Comparison of ENCODE assay signal across 15 cellular contexts in the genomic region with DNA sequence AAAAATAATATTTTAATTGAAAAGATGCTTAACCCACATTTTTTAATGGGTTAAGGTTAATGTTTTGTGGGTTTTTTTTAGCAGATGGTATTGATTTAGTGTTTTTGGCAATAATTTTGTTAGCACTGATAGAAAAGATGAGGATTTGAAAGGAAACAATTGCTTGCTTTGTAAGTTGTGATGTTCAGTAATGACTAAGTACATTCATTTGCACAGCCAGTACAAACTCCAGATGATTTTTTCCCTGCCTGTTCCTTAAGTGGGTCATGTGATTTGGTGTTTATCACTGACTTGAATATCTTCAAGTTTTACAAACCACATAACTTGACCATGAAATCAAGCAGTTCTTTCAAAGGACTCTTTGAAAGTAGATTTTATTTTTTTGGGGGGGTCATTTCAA. TPM values are rescaled to one million over a fixed set of nuclear protein-coding genes. Genes with fewer than 3 reads are reported as not detected.
DNase-seq lines count a peak whose midpoint lies in the region; ATAC-seq, FAIRE-seq and TF ChIP-seq lines count a peak whose summit lies in the region.
"Had no signal": no experiment of that assay in that cellular context is flagged by ENCODE, and none has a peak within 500 bp of the region (broad histone marks: within the 10 kb centered on the region; RNA-seq: fewer than 3 reads in every experiment).

No MANE protein-coding gene starts in this region.

- H3K9me3 Mint-ChIP-seq in activated naive CD4-positive, alpha-beta T cell treated with anti-CD3 and anti-CD28 coated beads, Interleukin-2, amount 50 U/mL, for 72 hours: no peaks in the 10 kb centered on the region
- H3K9me3 Mint-ChIP-seq: CD8-positive, alpha-beta T cell; T-helper 2 cell treated with Interferon-gamma antibody and Interleukin-4, amounts not matched to agents 5 μg/mL and 100 μg/mL, for 36 hours had no signal

- TF ChIP-seq CTCF in D721Med (IDR thresholded peaks at IDR 0.05; ENCODE audit: insufficient read depth, missing control alignments) (no peak), fibroblast of villous mesenchyme (IDR thresholded peaks at IDR 0.05; ENCODE audit: insufficient read depth, low read depth, low read length) (no peak)

- peak; percentile 80 for ATAC-seq in SK-N-SH treated with all-trans-retinoic acid at 6 μM for 48 hours
- ATAC-seq in activated naive CD4-positive, alpha-beta T cell treated with anti-CD3 and anti-CD28 coated beads, Interleukin-2, amount 50 U/mL, for 72 hours: no peak
- ATAC-seq: CD8-positive, alpha-beta T cell had no signal

- FAIRE-seq in D721Med (lab: Jason Lieb, UNC): peak; percentile 58
- FAIRE-seq: RCC 7860 had no signal

- DNase-seq in D721Med (ENCODE audit: insufficient read length, low spot score) (no peak), fibroblast of villous mesenchyme (ENCODE audit: low read depth) (peak; percentile 77), renal cortical epithelial cell (ENCODE audit: low read depth) (peak; percentile 77), DMS153 (lab: John Stamatoyannopoulos, UW) (no peak), inferior parietal cortex (ENCODE audit: extremely low spot score) (no peak), T1000 (lab: John Stamatoyannopoulos, UW) (no peak)
- DNase-seq in activated naive CD4-positive, alpha-beta T cell treated with anti-CD3 and anti-CD28 coated beads, Interleukin-2, amount 50 U/mL, for 72 hours (ENCODE audit: low spot score in 2 of 2): no peak
- DNase-seq: activated CD4-positive, alpha-beta T cell treated with anti-CD3 and anti-CD28 coated beads, Interleukin-2, amount 50 U/mL, for 48 hours; CD8-positive, alpha-beta T cell; erythroblast; NCI-H1092; stimulated activated naive CD4-positive, alpha-beta T cell treated with Interleukin-2 at 50 U/mL for 16 hours had no signal

- H3K4me3 ChIP-seq in fibroblast of villous mesenchyme (ENCODE audit: low read depth, low read length): no peak overlapping the region

- no peak overlapping the region for H3K27ac Mint-ChIP-seq in activated naive CD4-positive, alpha-beta T cell treated with anti-CD3 and anti-CD28 coated beads, Interleukin-2, amount 50 U/mL, for 72 hours
- H3K27ac Mint-ChIP-seq: CD8-positive, alpha-beta T cell; T-helper 2 cell treated with Interferon-gamma antibody and Interleukin-4, amounts not matched to agents 5 μg/mL and 100 μg/mL, for 36 hours had no signal

- H3K36me3 Mint-ChIP-seq in activated naive CD4-positive, alpha-beta T cell treated with anti-CD3 and anti-CD28 coated beads, Interleukin-2, amount 50 U/mL, for 72 hours: no peaks in the 10 kb centered on the region
- H3K36me3 Mint-ChIP-seq: CD8-positive, alpha-beta T cell had no signal

TF ChIP-seq in SK-N-SH treated with all-trans-retinoic acid at 6 μM for 48 hours, 23 proteins besides CTCF, POLR2A, EP300 and RAD21:
- TF ChIP-seq PPARA (CRISPR knock-in tag; IDR thresholded peaks at IDR 0.05; ENCODE audit: borderline replicate concordance) (no peak), ZC3H10 (CRISPR knock-in tag; IDR thresholded peaks at IDR 0.05) (peak; percentile 75; the same call in 1 of the 2 replicates), ISL1 (CRISPR knock-in tag; IDR thresholded peaks at IDR 0.05) (peak; percentile 85), TOX (CRISPR knock-in tag; IDR thresholded peaks at IDR 0.05; ENCODE audit: borderline replicate concordance) (peak; percentile 85)
- TF ChIP-seq, protein P1, sequence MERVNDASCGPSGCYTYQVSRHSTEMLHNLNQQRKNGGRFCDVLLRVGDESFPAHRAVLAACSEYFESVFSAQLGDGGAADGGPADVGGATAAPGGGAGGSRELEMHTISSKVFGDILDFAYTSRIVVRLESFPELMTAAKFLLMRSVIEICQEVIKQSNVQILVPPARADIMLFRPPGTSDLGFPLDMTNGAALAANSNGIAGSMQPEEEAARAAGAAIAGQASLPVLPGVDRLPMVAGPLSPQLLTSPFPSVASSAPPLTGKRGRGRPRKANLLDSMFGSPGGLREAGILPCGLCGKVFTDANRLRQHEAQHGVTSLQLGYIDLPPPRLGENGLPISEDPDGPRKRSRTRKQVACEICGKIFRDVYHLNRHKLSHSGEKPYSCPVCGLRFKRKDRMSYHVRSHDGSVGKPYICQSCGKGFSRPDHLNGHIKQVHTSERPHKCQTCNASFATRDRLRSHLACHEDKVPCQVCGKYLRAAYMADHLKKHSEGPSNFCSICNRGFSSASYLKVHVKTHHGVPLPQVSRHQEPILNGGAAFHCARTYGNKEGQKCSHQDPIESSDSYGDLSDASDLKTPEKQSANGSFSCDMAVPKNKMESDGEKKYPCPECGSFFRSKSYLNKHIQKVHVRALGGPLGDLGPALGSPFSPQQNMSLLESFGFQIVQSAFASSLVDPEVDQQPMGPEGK (CRISPR knock-in tag; IDR thresholded peaks at IDR 0.05; ENCODE audit: borderline replicate concordance): peak; percentile 66; the same call in 1 of the 2 replicates
- TF ChIP-seq, protein P2, sequence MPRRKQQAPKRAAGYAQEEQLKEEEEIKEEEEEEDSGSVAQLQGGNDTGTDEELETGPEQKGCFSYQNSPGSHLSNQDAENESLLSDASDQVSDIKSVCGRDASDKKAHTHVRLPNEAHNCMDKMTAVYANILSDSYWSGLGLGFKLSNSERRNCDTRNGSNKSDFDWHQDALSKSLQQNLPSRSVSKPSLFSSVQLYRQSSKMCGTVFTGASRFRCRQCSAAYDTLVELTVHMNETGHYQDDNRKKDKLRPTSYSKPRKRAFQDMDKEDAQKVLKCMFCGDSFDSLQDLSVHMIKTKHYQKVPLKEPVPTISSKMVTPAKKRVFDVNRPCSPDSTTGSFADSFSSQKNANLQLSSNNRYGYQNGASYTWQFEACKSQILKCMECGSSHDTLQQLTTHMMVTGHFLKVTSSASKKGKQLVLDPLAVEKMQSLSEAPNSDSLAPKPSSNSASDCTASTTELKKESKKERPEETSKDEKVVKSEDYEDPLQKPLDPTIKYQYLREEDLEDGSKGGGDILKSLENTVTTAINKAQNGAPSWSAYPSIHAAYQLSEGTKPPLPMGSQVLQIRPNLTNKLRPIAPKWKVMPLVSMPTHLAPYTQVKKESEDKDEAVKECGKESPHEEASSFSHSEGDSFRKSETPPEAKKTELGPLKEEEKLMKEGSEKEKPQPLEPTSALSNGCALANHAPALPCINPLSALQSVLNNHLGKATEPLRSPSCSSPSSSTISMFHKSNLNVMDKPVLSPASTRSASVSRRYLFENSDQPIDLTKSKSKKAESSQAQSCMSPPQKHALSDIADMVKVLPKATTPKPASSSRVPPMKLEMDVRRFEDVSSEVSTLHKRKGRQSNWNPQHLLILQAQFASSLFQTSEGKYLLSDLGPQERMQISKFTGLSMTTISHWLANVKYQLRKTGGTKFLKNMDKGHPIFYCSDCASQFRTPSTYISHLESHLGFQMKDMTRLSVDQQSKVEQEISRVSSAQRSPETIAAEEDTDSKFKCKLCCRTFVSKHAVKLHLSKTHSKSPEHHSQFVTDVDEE (CRISPR knock-in tag; IDR thresholded peaks at IDR 0.05): no peak
TF ChIP-seq in SK-N-SH treated with all-trans-retinoic acid at 6 μM for 48 hours: peak in this region for 4.

RNA-seq across cellular contexts. Expression of a gene that starts 15.0 kb away (rescaled TPM):
- total RNA-seq in fibroblast of villous mesenchyme: 3.5 and 4.2 TPM in 2 replicates
- total RNA-seq in renal cortical epithelial cell: 2.8 and 13.5 TPM in 2 replicates
- 1 to 10 TPM; 1.5 to 2.0 TPM for total RNA-seq in activated naive CD4-positive, alpha-beta T cell treated with anti-CD3 and anti-CD28 coated beads, Interleukin-2, amount 50 U/mL, for 72 hours

Comparison
In these comparisons a context has a peak if more than half of its experiments do, and no peak if none do; other contexts are left out.
1. DNase-seq: peak in fibroblast of villous mesenchyme (single experiment) and renal cortical epithelial cell (single experiment); none in D721Med (single experiment), DMS153 (single experiment), inferior parietal cortex (single experiment), activated naive CD4-positive, alpha-beta T cell treated with anti-CD3 and anti-CD28 coated beads, Interleukin-2, amount 50 U/mL, for 72 hours (0 of 2) and T1000 (single experiment).